1 cellular context compared by ENCODE assay signal in genomic region chr6:75657327-75657726, GRCh38.
TF ChIP-seq lines count a peak whose summit lies in the region.

No MANE protein-coding gene starts in this region.

TF ChIP-seq in SK-N-SH treated with all-trans-retinoic acid at 6 μM for 48 hours, 23 proteins besides CTCF, POLR2A, EP300 and RAD21 (continued from another document):
- no peak for TF ChIP-seq PATZ1 (CRISPR knock-in tag; IDR thresholded peaks at IDR 0.05; ENCODE audit: borderline replicate concordance)
- TF ChIP-seq OSR1 (CRISPR knock-in tag; IDR thresholded peaks at IDR 0.05) = no peak
- no peak for TF ChIP-seq SNAI2 (CRISPR knock-in tag; IDR thresholded peaks at IDR 0.05)
- no peak for TF ChIP-seq ZNF70 (CRISPR knock-in tag; IDR thresholded peaks at IDR 0.05)
